ENCODE assay signal across 13 cellular contexts in genomic region chr7:38220452-38220851, GRCh38. TPM values are rescaled to one million over a fixed set of nuclear protein-coding genes. Genes with fewer than 3 reads are reported as not detected.
DNase-seq lines count a peak whose midpoint lies in the region; ATAC-seq lines count a peak whose summit lies in the region.
"Had no signal": no experiment of that assay in that cellular context is flagged by ENCODE, and none has a peak within 500 bp of the region (broad histone marks: within the 10 kb centered on the region; RNA-seq: fewer than 3 reads in every experiment).

No MANE protein-coding gene starts in this region.

- intact Hi-C loops in CD4-positive, alpha-beta memory T cell (cut with micrococcal nuclease) = loop anchor here (5.0 kb wide), 1 partner anchor 687 kb away; the partner anchor contains the start of gene VPS41
- intact Hi-C loops in Right ventricle myocardium superior (cut with DNase I) = loop anchor here (5.0 kb wide), 1 partner anchor 318 kb away; no protein-coding TSS in a partner anchor

- peaks cover 18 to 38% of the 10 kb centered on the region in 2 donors for H3K36me3 Mint-ChIP-seq in CD4-positive, alpha-beta memory T cell
- H3K36me3 Mint-ChIP-seq in activated naive CD8-positive, alpha-beta T cell treated with anti-CD3 and anti-CD28 coated beads, Interleukin-2, amount 50 U/mL, for 24 hours (ENCODE audit: low read depth) = peaks cover 28% of the 10 kb centered on the region

- H3K36me3 ChIP-seq in CD4-positive, alpha-beta memory T cell (ENCODE audit: insufficient read depth, low read length) = peaks cover 9% of the 10 kb centered on the region

- no peaks in the 10 kb centered on the region for H3K9me3 ChIP-seq in CD4-positive, alpha-beta memory T cell (ENCODE audit: control insufficient read depth in 1 of 2, low read length in 2 of 2)
- H3K9me3 ChIP-seq: tibial artery had no signal

- peak overlapping the region in 6 of 7 donors; percentile 10 to 91 (median 86) for H3K27ac Mint-ChIP-seq in CD4-positive, alpha-beta memory T cell
- peak overlapping the region; percentile 66 for H3K27ac Mint-ChIP-seq in activated naive CD8-positive, alpha-beta T cell treated with anti-CD3 and anti-CD28 coated beads, Interleukin-2, amount 50 U/mL, for 24 hours

- no peaks in the 10 kb centered on the region for H3K27me3 Mint-ChIP-seq in CD4-positive, alpha-beta memory T cell
- H3K27me3 Mint-ChIP-seq in activated naive CD8-positive, alpha-beta T cell treated with anti-CD3 and anti-CD28 coated beads, Interleukin-2, amount 50 U/mL, for 24 hours = no peaks in the 10 kb centered on the region

- peak; percentile 51 for ATAC-seq in GM18870 (IDR thresholded peaks at IDR 0.05; ENCODE audit: unreplicated experiment)
- peak; percentile 48 for ATAC-seq in HG03108 (IDR thresholded peaks at IDR 0.05; ENCODE audit: unreplicated experiment)
- ATAC-seq in activated naive CD8-positive, alpha-beta T cell treated with anti-CD3 and anti-CD28 coated beads, Interleukin-2, amount 50 U/mL, for 24 hours = peak; percentile 88
- no peak for ATAC-seq in Right ventricle myocardium superior (ENCODE audit: poor library complexity)
- ATAC-seq in esophagus mucosa = no peak
- ATAC-seq: sciatic nerve had no signal

- H3K9me3 Mint-ChIP-seq in CD4-positive, alpha-beta memory T cell = peaks cover 0 to 1% (median 0%) of the 10 kb centered on the region in 8 donors
- no peaks in the 10 kb centered on the region for H3K9me3 Mint-ChIP-seq in activated naive CD8-positive, alpha-beta T cell treated with anti-CD3 and anti-CD28 coated beads, Interleukin-2, amount 50 U/mL, for 24 hours

- H3K27me3 ChIP-seq in CD4-positive, alpha-beta memory T cell (ENCODE audit: insufficient read depth, low read length) = no peaks in the 10 kb centered on the region
- H3K27me3 ChIP-seq: tibial artery had no signal

- peak overlapping the region in 6 of 8 donors; percentile 6 to 61 (median 47) for H3K4me3 Mint-ChIP-seq in CD4-positive, alpha-beta memory T cell
- no peak overlapping the region for H3K4me3 Mint-ChIP-seq in activated naive CD8-positive, alpha-beta T cell treated with anti-CD3 and anti-CD28 coated beads, Interleukin-2, amount 50 U/mL, for 24 hours

- no peak overlapping the region for H3K4me3 ChIP-seq in CD4-positive, alpha-beta memory T cell (ENCODE audit: low read length in 2 of 2)
- H3K4me3 ChIP-seq: tibial artery had no signal

- DNase-seq in CD4-positive, alpha-beta memory T cell = peak in 1 of 5 donors; percentile 19
- DNase-seq in activated naive CD8-positive, alpha-beta T cell treated with anti-CD3 and anti-CD28 coated beads, Interleukin-2, amount 50 U/mL, for 24 hours = no peak
- DNase-seq in Right ventricle myocardium superior (no peak), COR-L47 (lab: John Stamatoyannopoulos, UW) (no peak), nucleus accumbens (lab: John Stamatoyannopoulos, UW) (no peak)
- DNase-seq: caudate nucleus, NCI-H1694 treated with DMSO at 0.1 percent for 48 hours, RPMI8226, tibial artery had no signal

- POLR2A ChIA-PET in CD4-positive, alpha-beta memory T cell (lab: Charles Lee; ENCODE audit: partially characterized antibody) = interaction anchor here (1.1 to 8.1 kb wide), 4 partner anchors 13 to 138 kb away, joined by 3 to 51 read pairs (median 4); partner anchors contain the start of gene STARD3NL

- H3K4me1 Mint-ChIP-seq in CD4-positive, alpha-beta memory T cell = peaks cover 32 to 82% (median 57%) of the 10 kb centered on the region in 4 donors
- peaks cover 58% of the 10 kb centered on the region for H3K4me1 Mint-ChIP-seq in activated naive CD8-positive, alpha-beta T cell treated with anti-CD3 and anti-CD28 coated beads, Interleukin-2, amount 50 U/mL, for 24 hours

- peaks cover 63% of the 10 kb centered on the region for H3K4me1 ChIP-seq in CD4-positive, alpha-beta memory T cell (ENCODE audit: insufficient read depth, low read length)

- CTCF ChIA-PET in CD4-positive, alpha-beta memory T cell (lab: Charles Lee; ENCODE audit: partially characterized antibody) = interaction anchor here (1.0 to 10.3 kb wide), 14 partner anchors 8 to 156 kb away, joined by 3 to 758 read pairs (median 40); no protein-coding TSS in a partner anchor

- H3K27ac ChIP-seq in CD4-positive, alpha-beta memory T cell (ENCODE audit: low read depth, low read length) = no peak overlapping the region
- H3K27ac ChIP-seq: tibial artery had no signal

RNA-seq across cellular contexts. Expression of gene STARD3NL, which starts 42.4 kb away (rescaled TPM):
- 10 to 100 TPM; 11.4 to 12.6 TPM for total RNA-seq in CD4-positive, alpha-beta memory T cell
- 10 to 100 TPM; 27.2 to 54.4 TPM for polyA plus RNA-seq in CD4-positive, alpha-beta memory T cell
- total RNA-seq in Right ventricle myocardium superior (21.8 TPM), esophagus mucosa (8.4 TPM)

Comparison
In these comparisons a context has a peak if more than half of its experiments do, and no peak if none do; other contexts are left out.
1. ATAC-seq: peak in GM18870 (single experiment), HG03108 (single experiment) and activated naive CD8-positive, alpha-beta T cell treated with anti-CD3 and anti-CD28 coated beads, Interleukin-2, amount 50 U/mL, for 24 hours (single experiment); none in Right ventricle myocardium superior (single experiment) and esophagus mucosa (single experiment).